In genomic region chr20:33164763-33165095, GRCh38 we compare ENCODE assay signal across 23 cellular contexts. TPM values are rescaled to one million over a fixed set of nuclear protein-coding genes. Genes with fewer than 3 reads are reported as not detected.
A peak's percentile ranks its signal among the peaks of the same experiment; 100 is the strongest.
DNase-seq lines count a peak whose midpoint lies in the region; ATAC-seq and TF ChIP-seq lines count a peak whose summit lies in the region.
"Had no signal": no experiment of that assay in that cellular context is flagged by ENCODE, and none has a peak within 500 bp of the region (broad histone marks: within the 10 kb centered on the region; RNA-seq: fewer than 3 reads in every experiment).

No MANE protein-coding gene starts in this region.

- no peak for TF ChIP-seq RAD21 in HCT116 (IDR thresholded peaks at IDR 0.05; ENCODE audit: low read depth)

- peaks cover 11 to 22% of the 10 kb centered on the region in 2 experiments; a peak in 3 of 4 replicates for H3K4me1 ChIP-seq in HCT116 (ENCODE audit: control insufficient read depth in 1 of 2, insufficient read depth in 2 of 2, low read length in 2 of 2)
- H3K4me1 ChIP-seq: A549, BE2C had no signal

- TF ChIP-seq CTCF in HCT116 (IDR thresholded peaks at IDR 0.05 in 2 of 3, conservative IDR thresholded peaks at IDR 0.05 in 1 of 3; ENCODE audit: borderline replicate concordance in 1 of 3, insufficient read depth in 1 of 3, low read depth in 2 of 3, low read length in 2 of 3) (no peak), osteocyte (IDR thresholded peaks at IDR 0.05) (no peak), GM13977 (IDR thresholded peaks at IDR 0.05; ENCODE audit: extremely low read depth, insufficient read depth, missing control alignments) (no peak)

- no peaks in the 10 kb centered on the region for H3K36me3 Mint-ChIP-seq in activated CD8-positive, alpha-beta memory T cell treated with anti-CD3 and anti-CD28 coated beads, Interleukin-2, amount 10 ng/mL, durations not matched to agents 7 days and 5 days
- H3K36me3 Mint-ChIP-seq in osteocyte (ENCODE audit: unreplicated experiment) = no peaks in the 10 kb centered on the region
- H3K36me3 Mint-ChIP-seq: CD14-positive monocyte had no signal

- peaks cover 5% of the 10 kb centered on the region for H3K9me3 Mint-ChIP-seq in activated CD8-positive, alpha-beta memory T cell treated with anti-CD3 and anti-CD28 coated beads, Interleukin-2, amount 10 ng/mL, durations not matched to agents 7 days and 5 days (ENCODE audit: low read depth)
- H3K9me3 Mint-ChIP-seq in osteocyte (ENCODE audit: unreplicated experiment) = peaks cover 4% of the 10 kb centered on the region

- H3K9ac ChIP-seq in HCT116 (ENCODE audit: low read length) = no peak overlapping the region
- H3K9ac ChIP-seq: BLaER1 treated with 17β-estradiol and CSF1 and Interleukin-3, amounts not matched to agents 10 nM and 100 nM had no signal

- RAD21 ChIA-PET in HCT116 (lab: Charles Lee; ENCODE audit: low non-redundant PET in 1 of 2, low total read pairs in 2 of 2, uncharacterized antibody in 2 of 2, unreplicated experiment in 2 of 2) = no interaction called here

- CTCF ChIA-PET in activated CD8-positive, alpha-beta memory T cell treated with anti-CD3 and anti-CD28 coated beads, Interleukin-2, amount 10 ng/mL, durations not matched to agents 7 days and 5 days (lab: Charles Lee) = no interaction called here
- CTCF ChIA-PET in HCT116 (lab: Charles Lee) = no interaction called here

- BruUV-seq in HCT116 (replicated peaks; lab: Mats Ljungman, UMichigan) = no TSS peak

- no peak overlapping the region for H3K4me3 ChIP-seq in HCT116 (replicated peaks in 1 of 2; ENCODE audit: low read depth in 1 of 2, low read length in 2 of 2)
- H3K4me3 ChIP-seq: A549; BLaER1 treated with 17β-estradiol and CSF1 and Interleukin-3, amounts not matched to agents 10 nM and 100 nM; GM23338 had no signal

- H3K27me3 ChIP-seq in HCT116 (ENCODE audit: insufficient read depth, low read length) = 0 out of 2 replicates have a peak, but pooled peaks cover 3% of the 10 kb centered on the region
- H3K27me3 ChIP-seq: BLaER1 treated with 17β-estradiol and CSF1 and Interleukin-3, amounts not matched to agents 10 nM and 100 nM had no signal

- peaks cover 4% of the 10 kb centered on the region for H3K27me3 Mint-ChIP-seq in activated CD8-positive, alpha-beta memory T cell treated with anti-CD3 and anti-CD28 coated beads, Interleukin-2, amount 10 ng/mL, durations not matched to agents 7 days and 5 days
- H3K27me3 Mint-ChIP-seq in osteocyte (ENCODE audit: unreplicated experiment) = peaks cover 3% of the 10 kb centered on the region

- TF ChIP-seq POLR2A in HCT116 (IDR thresholded peaks at IDR 0.05; ENCODE audit: borderline replicate concordance, extremely low read depth, insufficient read depth, insufficient read length) = no peak

- H3K79me2 ChIP-seq in HCT116 (ENCODE audit: insufficient read depth, low read length) = no peaks in the 10 kb centered on the region

- in situ Hi-C loops in GM13977 (cut with MboI; ENCODE audit: low pct_unique_long_range_greater_than_20kb, low sequenced_read_pairs, unreplicated experiment) = no loop called here

- H3K4me3 Mint-ChIP-seq in activated CD8-positive, alpha-beta memory T cell treated with anti-CD3 and anti-CD28 coated beads, Interleukin-2, amount 10 ng/mL, durations not matched to agents 7 days and 5 days = no peak overlapping the region
- H3K4me3 Mint-ChIP-seq in osteocyte (ENCODE audit: unreplicated experiment) = no peak overlapping the region
- H3K4me3 Mint-ChIP-seq: CD14-positive monocyte; CD4-positive, alpha-beta memory T cell; GM23338; H9; HFFc6 had no signal

- H3K27ac Mint-ChIP-seq in activated CD8-positive, alpha-beta memory T cell treated with anti-CD3 and anti-CD28 coated beads, Interleukin-2, amount 10 ng/mL, durations not matched to agents 7 days and 5 days = no peak overlapping the region
- H3K27ac Mint-ChIP-seq in osteocyte (ENCODE audit: unreplicated experiment) = no peak overlapping the region
- H3K27ac Mint-ChIP-seq: CD14-positive monocyte; CD4-positive, alpha-beta memory T cell; GM23338; HFFc6 had no signal

- H3K4me1 Mint-ChIP-seq in activated CD8-positive, alpha-beta memory T cell treated with anti-CD3 and anti-CD28 coated beads, Interleukin-2, amount 10 ng/mL, durations not matched to agents 7 days and 5 days = no peaks in the 10 kb centered on the region
- H3K4me1 Mint-ChIP-seq in osteocyte (ENCODE audit: unreplicated experiment) = no peaks in the 10 kb centered on the region
- H3K4me1 Mint-ChIP-seq: CD14-positive monocyte; CD4-positive, alpha-beta memory T cell; GM23338; H9 had no signal

- intact Hi-C loops in HCT116 (cut with micrococcal nuclease) = no loop called here

- no peak overlapping the region for H2AFZ ChIP-seq in HCT116 (ENCODE audit: low read depth, low read length, poor library complexity, severe bottlenecking)
- H2AFZ ChIP-seq: GM23338 had no signal

- H3K9me2 ChIP-seq in HCT116 (ENCODE audit: insufficient read depth) = no peaks in the 10 kb centered on the region

- no peaks in the 10 kb centered on the region for H3K36me3 ChIP-seq in HCT116 (ENCODE audit: control insufficient read depth in 1 of 2, insufficient read depth in 2 of 2, low read length in 2 of 2)
- H3K36me3 ChIP-seq: BE2C; BLaER1 treated with 17β-estradiol and CSF1 and Interleukin-3, amounts not matched to agents 10 nM and 100 nM had no signal

- H3K27ac ChIP-seq in HCT116 (ENCODE audit: low read depth, low read length) = no peak overlapping the region
- H3K27ac ChIP-seq: 22Rv1; A549; BLaER1 treated with 17β-estradiol and CSF1 and Interleukin-3, amounts not matched to agents 10 nM and 100 nM had no signal

- POLR2A ChIA-PET in HCT116 (lab: Charles Lee) = no interaction called here

- H3K4me2 ChIP-seq in HCT116 (ENCODE audit: low read length) = peak overlapping the region; percentile 74
- H3K4me2 ChIP-seq: BLaER1 treated with 17β-estradiol and CSF1 and Interleukin-3, amounts not matched to agents 10 nM and 100 nM; GM23338 had no signal

- no peaks in the 10 kb centered on the region for H4K20me1 ChIP-seq in HCT116 (ENCODE audit: insufficient read depth)
- H4K20me1 ChIP-seq: BLaER1 treated with 17β-estradiol and CSF1 and Interleukin-3, amounts not matched to agents 10 nM and 100 nM had no signal

- ATAC-seq in activated CD8-positive, alpha-beta memory T cell treated with anti-CD3 and anti-CD28 coated beads, Interleukin-2, amount 10 ng/mL, durations not matched to agents 7 days and 5 days = no peak
- ATAC-seq in HCT116 = no peak
- ATAC-seq: GM23338 had no signal

- peaks cover 0 to 5% of the 10 kb centered on the region in 2 experiments; a peak in 1 of 4 replicates for H3K9me3 ChIP-seq in HCT116 (ENCODE audit: control insufficient read depth in 1 of 2, insufficient read depth in 1 of 2, low read depth in 1 of 2, low read length in 2 of 2)
- H3K9me3 ChIP-seq: BE2C had no signal

- peak; percentile 23 for DNase-seq in activated CD8-positive, alpha-beta memory T cell treated with anti-CD3 and anti-CD28 coated beads, Interleukin-2, amount 10 ng/mL, durations not matched to agents 7 days and 5 days
- no peak for DNase-seq in activated CD8-positive, alpha-beta memory T cell treated with anti-CD3 and anti-CD28 coated beads, Interleukin-2, amount 50 U/mL, for 4 hours
- DNase-seq in HCT116 (ENCODE audit: low read depth, low spot score) = no peak
- peak; percentile 43 for DNase-seq in NCI-H524 treated with DMSO at 0.1 percent for 48 hours (lab: John Stamatoyannopoulos, UW)
- DNase-seq in osteocyte (ENCODE audit: extremely low spot score, unreplicated experiment) = peak; percentile 57
- no peak for DNase-seq in EL
- DNase-seq in stimulated activated naive CD4-positive, alpha-beta T cell treated with Interleukin-2 at 50 U/mL for 16 hours (lab: John Stamatoyannopoulos, UW) = no peak
- DNase-seq in GM13977 (ENCODE audit: low spot score) = no peak
- DNase-seq: ACHN; AML-193; BE2C; Calu3; CD4-positive, alpha-beta memory T cell; COR-L47; HFFc6 had no signal

TF ChIP-seq in HCT116, 20 proteins besides CTCF, POLR2A, EP300 and RAD21:
- no peak for TF ChIP-seq ZNF274 (IDR thresholded peaks at IDR 0.05; ENCODE audit: low read depth, low read length)
- no peak for TF ChIP-seq CEBPB (IDR thresholded peaks at IDR 0.05; ENCODE audit: low read depth)
- no peak for TF ChIP-seq ZFX (IDR thresholded peaks at IDR 0.05)
- no peak for TF ChIP-seq REST (IDR thresholded peaks at IDR 0.05; ENCODE audit: low read depth)

RNA-seq across cellular contexts. Expression of gene BPIFA2, which starts 3.2 kb away (rescaled TPM):
- not detected for total RNA-seq in activated CD8-positive, alpha-beta memory T cell treated with anti-CD3 and anti-CD28 coated beads, Interleukin-2, amount 10 ng/mL, durations not matched to agents 7 days and 5 days
- total RNA-seq in HCT116 (2021; ENCODE audit: unreplicated experiment) (not detected), osteocyte (not detected in 2 replicates)
- not detected in 2 replicates for polyA plus RNA-seq in HCT116 (2012)
- total RNA-seq: Calu3; CD4-positive, alpha-beta memory T cell; Daoy; GM23338; H4; H9; HFFc6 had no signal
- polyA plus RNA-seq: CD14-positive monocyte; CD4-positive, alpha-beta memory T cell; GM23338 had no signal

RNA-seq across cellular contexts. Expression of gene BPIFA3, which starts 52.4 kb away (rescaled TPM):
- not detected for total RNA-seq in activated CD8-positive, alpha-beta memory T cell treated with anti-CD3 and anti-CD28 coated beads, Interleukin-2, amount 10 ng/mL, durations not matched to agents 7 days and 5 days
- total RNA-seq in HCT116 (2021; ENCODE audit: unreplicated experiment) = not detected
- not detected in 2 replicates for polyA plus RNA-seq in HCT116 (2012)
- total RNA-seq in osteocyte = not detected in 2 replicates
- total RNA-seq: Calu3; CD4-positive, alpha-beta memory T cell; Daoy; GM23338; H4; H9; HFFc6 had no signal
- polyA plus RNA-seq: A549; CD14-positive monocyte; CD4-positive, alpha-beta memory T cell; GM23338 had no signal

Comparison
In these comparisons a context has a peak if more than half of its experiments do, and no peak if none do; other contexts are left out.
1. DNase-seq: peak in activated CD8-positive, alpha-beta memory T cell treated with anti-CD3 and anti-CD28 coated beads, Interleukin-2, amount 10 ng/mL, durations not matched to agents 7 days and 5 days (single experiment), NCI-H524 treated with DMSO at 0.1 percent for 48 hours (single experiment) and osteocyte (single experiment); none in activated CD8-positive, alpha-beta memory T cell treated with anti-CD3 and anti-CD28 coated beads, Interleukin-2, amount 50 U/mL, for 4 hours (single experiment), HCT116 (single experiment), EL (single experiment), stimulated activated naive CD4-positive, alpha-beta T cell treated with Interleukin-2 at 50 U/mL for 16 hours (single experiment) and GM13977 (single experiment).